In genomic region chr6:158668707-158669103, GRCh38 we compare ENCODE assay signal across 1 cellular context.
TF ChIP-seq lines count a peak whose summit lies in the region.

No MANE protein-coding gene starts in this region.

TF ChIP-seq in HEK293, 187 proteins besides CTCF, POLR2A, EP300 and RAD21 (continued from another document):
- no peak for TF ChIP-seq ZNF692 (tag by site-specific recombination; IDR thresholded peaks at IDR 0.05)
- peak; percentile 74 for TF ChIP-seq PRDM1 (tag by site-specific recombination; IDR thresholded peaks at IDR 0.05)
